In the genomic region with DNA sequence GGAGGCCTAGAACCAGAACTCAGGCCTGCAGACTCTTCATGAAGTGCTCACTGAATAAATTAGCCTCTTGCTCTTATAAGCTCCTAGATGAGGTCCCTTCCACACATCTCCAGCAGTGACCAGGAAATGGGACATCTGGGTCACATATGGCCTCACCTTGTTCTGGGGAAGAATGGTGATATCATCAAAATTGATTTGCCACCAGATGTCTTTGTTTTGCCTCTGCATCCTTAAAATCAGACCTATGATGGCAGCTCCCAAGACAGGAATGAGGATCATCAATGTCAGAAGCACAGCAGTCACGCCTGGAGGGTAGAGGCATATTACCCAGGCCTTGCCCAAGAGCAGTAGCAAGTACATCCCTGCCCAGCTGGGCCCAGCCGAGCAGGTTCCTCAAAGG, we compare ENCODE assay signal across 9 cellular contexts. TPM values are rescaled to one million over a fixed set of nuclear protein-coding genes. Genes with fewer than 3 reads are reported as not detected.
"Had no signal": no experiment of that assay in that cellular context is flagged by ENCODE, and none has a peak within 500 bp of the region (broad histone marks: within the 10 kb centered on the region; RNA-seq: fewer than 3 reads in every experiment).

No MANE protein-coding gene starts in this region.

- H3K4me1 ChIP-seq: HAP-1 had no signal

- H3K36me3 ChIP-seq: HAP-1 had no signal

- DNase-seq: GM23248, GOT3, H7, HFFc6 had no signal

- ATAC-seq: HepG2 had no signal

- H3K27ac ChIP-seq: GM23248, HL-60 had no signal

- H3K9me3 ChIP-seq: HAP-1 had no signal

- H3K4me3 ChIP-seq: GM23248, HAP-1 had no signal

RNA-seq across cellular contexts. Expression of gene TECTB, which starts 57.4 kb away (rescaled TPM):
- total RNA-seq: GM23248, H4, H7, HFFc6, HT1080 had no signal
